In the genomic region with DNA sequence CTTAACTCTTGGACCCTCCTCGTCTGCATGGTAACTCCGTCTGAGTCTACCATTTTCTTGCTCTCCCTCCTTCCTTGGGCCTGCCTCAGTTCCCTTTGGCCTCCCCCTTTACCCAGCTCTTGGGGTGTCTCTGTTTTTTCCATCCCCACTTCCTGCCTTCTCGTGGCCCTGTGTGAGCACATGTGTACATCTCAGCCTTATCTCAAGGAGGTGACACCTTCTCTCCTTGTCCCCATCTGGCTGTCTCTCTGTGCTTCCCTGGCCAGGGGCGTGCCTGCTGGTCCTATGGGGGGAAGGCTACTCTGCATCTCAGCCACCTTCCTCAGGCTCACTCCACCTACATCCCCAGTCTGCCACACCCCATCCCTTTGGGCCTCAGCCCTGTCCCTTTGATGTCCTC, we compare ENCODE assay signal across 1 cellular context.
TF ChIP-seq lines count a peak whose summit lies in the region.

No MANE protein-coding gene starts in this region.

TF ChIP-seq in H1, 55 proteins besides CTCF, POLR2A, EP300 and RAD21:
- no peak for TF ChIP-seq RBBP5 (IDR thresholded peaks at IDR 0.05; ENCODE audit: borderline replicate concordance, low read depth, low read length)
- TF ChIP-seq GABPA (IDR thresholded peaks at IDR 0.05; ENCODE audit: borderline replicate concordance, insufficient read depth, low read length): no peak
- no peak for TF ChIP-seq SP2 (IDR thresholded peaks at IDR 0.05; ENCODE audit: low read length)
- no peak for TF ChIP-seq GTF2F1 (IDR thresholded peaks at IDR 0.05; ENCODE audit: borderline replicate concordance, low read depth, low read length)
- TF ChIP-seq HDAC2 (IDR thresholded peaks at IDR 0.05; ENCODE audit: borderline replicate concordance in 1 of 2, low read depth in 2 of 2, low read length in 2 of 2): no peak
- no peak for TF ChIP-seq EZH2 (IDR thresholded peaks at IDR 0.05; ENCODE audit: low read depth, low read length, severe bottlenecking)
- TF ChIP-seq, protein P1, sequence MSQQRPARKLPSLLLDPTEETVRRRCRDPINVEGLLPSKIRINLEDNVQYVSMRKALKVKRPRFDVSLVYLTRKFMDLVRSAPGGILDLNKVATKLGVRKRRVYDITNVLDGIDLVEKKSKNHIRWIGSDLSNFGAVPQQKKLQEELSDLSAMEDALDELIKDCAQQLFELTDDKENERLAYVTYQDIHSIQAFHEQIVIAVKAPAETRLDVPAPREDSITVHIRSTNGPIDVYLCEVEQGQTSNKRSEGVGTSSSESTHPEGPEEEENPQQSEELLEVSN (IDR thresholded peaks at IDR 0.05): no peak
- no peak for TF ChIP-seq KDM4A (IDR thresholded peaks at IDR 0.05; ENCODE audit: low read depth, low read length, severe bottlenecking)
- no peak for TF ChIP-seq PHF8 (conservative IDR thresholded peaks at IDR 0.05; ENCODE audit: low read depth, low read length)
- TF ChIP-seq CHD2 (IDR thresholded peaks at IDR 0.05; ENCODE audit: low read length): no peak
- TF ChIP-seq CHD1 (IDR thresholded peaks at IDR 0.05; ENCODE audit: low read depth, low read length): no peak
- TF ChIP-seq, protein P2, sequence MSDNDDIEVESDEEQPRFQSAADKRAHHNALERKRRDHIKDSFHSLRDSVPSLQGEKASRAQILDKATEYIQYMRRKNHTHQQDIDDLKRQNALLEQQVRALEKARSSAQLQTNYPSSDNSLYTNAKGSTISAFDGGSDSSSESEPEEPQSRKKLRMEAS (IDR thresholded peaks at IDR 0.05): no peak
- TF ChIP-seq EGR1 (IDR thresholded peaks at IDR 0.05; ENCODE audit: borderline replicate concordance, low read depth, low read length): no peak
- no peak for TF ChIP-seq TEAD4 (IDR thresholded peaks at IDR 0.05; ENCODE audit: low read depth, low read length)
- no peak for TF ChIP-seq FOSL1 (IDR thresholded peaks at IDR 0.05; ENCODE audit: insufficient read depth, low read depth, low read length)
- TF ChIP-seq, protein P3, sequence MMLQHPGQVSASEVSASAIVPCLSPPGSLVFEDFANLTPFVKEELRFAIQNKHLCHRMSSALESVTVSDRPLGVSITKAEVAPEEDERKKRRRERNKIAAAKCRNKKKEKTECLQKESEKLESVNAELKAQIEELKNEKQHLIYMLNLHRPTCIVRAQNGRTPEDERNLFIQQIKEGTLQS (IDR thresholded peaks at IDR 0.05; ENCODE audit: insufficient read depth, low read depth, low read length): no peak
- no peak for TF ChIP-seq CBX8 (IDR thresholded peaks at IDR 0.05; ENCODE audit: borderline replicate concordance, low read depth, low read length)
